Comparison of ENCODE assay signal across 12 cellular contexts in the genomic region with DNA sequence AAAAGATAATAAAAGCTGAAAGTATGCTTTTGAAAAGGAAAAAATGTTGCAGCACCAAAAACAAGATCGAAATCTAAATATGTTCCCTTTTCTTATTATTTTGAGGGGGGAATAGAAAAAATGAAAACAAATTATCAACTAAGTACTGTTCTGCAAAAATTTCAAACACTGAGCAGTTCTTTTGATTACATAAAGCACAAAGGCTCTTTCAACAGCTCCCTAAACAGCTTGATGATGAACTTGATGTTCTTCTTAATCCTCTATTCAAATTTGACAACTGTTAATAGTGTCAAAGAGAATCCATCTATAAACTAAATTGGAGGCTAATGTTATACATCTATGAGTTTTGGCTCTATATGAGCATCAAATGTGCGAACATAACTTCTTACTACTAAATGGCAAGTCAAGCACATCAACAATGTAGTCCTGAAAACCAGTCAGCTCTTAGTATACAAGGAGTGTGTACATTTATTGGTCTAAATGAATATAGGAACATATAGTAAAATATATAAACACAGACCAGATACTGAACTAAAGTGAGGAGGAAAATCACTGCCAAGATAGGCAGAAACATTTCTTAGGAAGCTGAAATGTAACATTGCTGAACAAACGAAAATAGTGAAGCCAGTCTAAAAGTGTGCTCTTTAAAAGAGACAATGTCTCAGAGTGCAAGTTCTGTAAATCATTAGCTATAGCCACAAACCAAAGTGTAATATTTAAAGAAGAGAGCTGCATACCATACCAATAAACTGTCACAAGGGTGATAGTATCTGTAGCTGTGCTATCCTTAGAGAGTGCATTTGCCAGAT.
A peak's percentile ranks its signal among the peaks of the same experiment; 100 is the strongest.
DNase-seq lines count a peak whose midpoint lies in the region; ATAC-seq and TF ChIP-seq lines count a peak whose summit lies in the region.
"Had no signal": no experiment of that assay in that cellular context is flagged by ENCODE, and none has a peak within 500 bp of the region (broad histone marks: within the 10 kb centered on the region; RNA-seq: fewer than 3 reads in every experiment).

No MANE protein-coding gene starts in this region.

- no peaks in the 10 kb centered on the region for H3K27me3 Mint-ChIP-seq in nephron progenitor cell (ENCODE audit: low read depth, poor library complexity)
- H3K27me3 Mint-ChIP-seq: activated naive CD8-positive, alpha-beta T cell treated with anti-CD3 and anti-CD28 coated beads, Interleukin-2, amount 10 ng/mL, durations not matched to agents 7 days and 5 days had no signal

- peaks cover 12% of the 10 kb centered on the region for H3K36me3 Mint-ChIP-seq in nephron progenitor cell (ENCODE audit: low read depth)
- H3K36me3 Mint-ChIP-seq: activated naive CD8-positive, alpha-beta T cell treated with anti-CD3 and anti-CD28 coated beads, Interleukin-2, amount 10 ng/mL, durations not matched to agents 7 days and 5 days had no signal

- H3K9me3 Mint-ChIP-seq in nephron progenitor cell: peaks cover 21% of the 10 kb centered on the region
- H3K9me3 Mint-ChIP-seq: activated naive CD8-positive, alpha-beta T cell treated with anti-CD3 and anti-CD28 coated beads, Interleukin-2, amount 10 ng/mL, durations not matched to agents 7 days and 5 days had no signal

- H3K4me3 Mint-ChIP-seq in nephron progenitor cell: no peak overlapping the region
- H3K4me3 Mint-ChIP-seq: activated naive CD8-positive, alpha-beta T cell treated with anti-CD3 and anti-CD28 coated beads, Interleukin-2, amount 10 ng/mL, durations not matched to agents 7 days and 5 days had no signal

- ATAC-seq in GM18505 (IDR thresholded peaks at IDR 0.05; ENCODE audit: unreplicated experiment): peak; percentile 94
- ATAC-seq in GM21447 (IDR thresholded peaks at IDR 0.05; ENCODE audit: unreplicated experiment): peak; percentile 79
- peak; percentile 84 for ATAC-seq in HG03135 (IDR thresholded peaks at IDR 0.05; ENCODE audit: unreplicated experiment)
- ATAC-seq in GM19328 (IDR thresholded peaks at IDR 0.05; ENCODE audit: unreplicated experiment): no peak

- H3K4me1 Mint-ChIP-seq in nephron progenitor cell: no peaks in the 10 kb centered on the region
- H3K4me1 Mint-ChIP-seq: activated naive CD8-positive, alpha-beta T cell treated with anti-CD3 and anti-CD28 coated beads, Interleukin-2, amount 10 ng/mL, durations not matched to agents 7 days and 5 days had no signal

- DNase-seq in epithelial cell of proximal tubule (ENCODE audit: low read depth) (peak; percentile 54), nephron progenitor cell (no peak), NCI-H774 (lab: John Stamatoyannopoulos, UW) (no peak), NCI-H82 (lab: John Stamatoyannopoulos, UW) (no peak)
- DNase-seq: activated naive CD8-positive, alpha-beta T cell treated with anti-CD3 and anti-CD28 coated beads, Interleukin-2, amount 10 ng/mL, durations not matched to agents 7 days and 5 days; islet precursor cell; NCI-H1417 treated with DMSO at 0.1 percent for 48 hours; trophoblast cell had no signal

- H3K4me3 ChIP-seq in epithelial cell of proximal tubule (ENCODE audit: low read depth, low read length): no peak overlapping the region

- TF ChIP-seq POLR2A in GM18505 (IDR thresholded peaks at IDR 0.05; ENCODE audit: borderline replicate concordance, extremely low read depth, insufficient read depth, insufficient read length): no peak

- no peak overlapping the region for H3K27ac Mint-ChIP-seq in nephron progenitor cell
- H3K27ac Mint-ChIP-seq: activated naive CD8-positive, alpha-beta T cell treated with anti-CD3 and anti-CD28 coated beads, Interleukin-2, amount 10 ng/mL, durations not matched to agents 7 days and 5 days had no signal

- no peak for TF ChIP-seq CTCF in epithelial cell of proximal tubule (conservative IDR thresholded peaks at IDR 0.05; ENCODE audit: low read depth, low read length)
- TF ChIP-seq CTCF in nephron progenitor cell (IDR thresholded peaks at IDR 0.05): no peak
